1 cellular context compared by ENCODE assay signal in the genomic region with DNA sequence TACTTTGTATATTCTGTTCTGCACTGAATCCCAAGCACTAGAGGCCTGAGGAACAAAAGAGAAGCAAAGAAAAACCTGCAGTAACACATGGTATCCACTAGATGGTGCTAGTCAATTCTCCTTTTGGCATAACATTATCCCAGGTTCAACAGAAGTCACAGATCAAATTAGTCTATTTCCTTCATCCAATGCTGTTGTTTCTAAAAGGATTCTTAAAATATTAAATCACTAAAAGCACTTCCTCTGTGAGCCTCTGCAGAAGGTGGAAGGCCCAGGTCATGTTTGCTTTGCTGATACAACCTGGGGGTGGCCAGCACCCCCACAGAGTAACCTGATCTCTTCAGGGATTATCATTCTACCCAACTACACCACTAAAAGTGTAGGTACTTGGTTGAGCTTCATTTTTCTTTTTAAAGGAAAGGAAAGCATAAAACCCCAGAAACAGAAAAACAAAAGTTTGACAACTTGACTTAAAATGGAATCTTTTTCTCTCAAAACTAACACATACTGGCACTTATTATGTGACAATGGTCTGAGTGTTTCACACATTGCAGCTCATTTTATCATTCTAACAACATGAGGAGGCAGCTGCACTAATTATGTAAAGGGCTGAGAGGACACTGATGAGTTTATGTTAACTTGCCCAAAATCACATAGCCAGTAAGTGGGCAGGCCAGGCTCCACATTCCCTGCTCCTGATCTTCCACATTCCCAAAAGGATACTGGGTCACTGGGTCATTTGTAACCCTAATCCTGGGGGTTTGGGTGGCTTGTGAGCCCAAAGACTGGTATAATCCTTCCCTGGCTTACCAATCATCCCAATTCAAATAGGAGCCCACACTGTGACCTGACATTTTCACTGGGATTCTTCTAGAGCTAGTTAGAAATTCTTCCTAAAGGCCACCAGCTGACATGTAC.
TF ChIP-seq lines count a peak whose summit lies in the region.

No MANE protein-coding gene starts in this region.

TF ChIP-seq in HepG2, 621 proteins besides CTCF, POLR2A, EP300 and RAD21 (continued from another document):
- TF ChIP-seq, protein P1, sequence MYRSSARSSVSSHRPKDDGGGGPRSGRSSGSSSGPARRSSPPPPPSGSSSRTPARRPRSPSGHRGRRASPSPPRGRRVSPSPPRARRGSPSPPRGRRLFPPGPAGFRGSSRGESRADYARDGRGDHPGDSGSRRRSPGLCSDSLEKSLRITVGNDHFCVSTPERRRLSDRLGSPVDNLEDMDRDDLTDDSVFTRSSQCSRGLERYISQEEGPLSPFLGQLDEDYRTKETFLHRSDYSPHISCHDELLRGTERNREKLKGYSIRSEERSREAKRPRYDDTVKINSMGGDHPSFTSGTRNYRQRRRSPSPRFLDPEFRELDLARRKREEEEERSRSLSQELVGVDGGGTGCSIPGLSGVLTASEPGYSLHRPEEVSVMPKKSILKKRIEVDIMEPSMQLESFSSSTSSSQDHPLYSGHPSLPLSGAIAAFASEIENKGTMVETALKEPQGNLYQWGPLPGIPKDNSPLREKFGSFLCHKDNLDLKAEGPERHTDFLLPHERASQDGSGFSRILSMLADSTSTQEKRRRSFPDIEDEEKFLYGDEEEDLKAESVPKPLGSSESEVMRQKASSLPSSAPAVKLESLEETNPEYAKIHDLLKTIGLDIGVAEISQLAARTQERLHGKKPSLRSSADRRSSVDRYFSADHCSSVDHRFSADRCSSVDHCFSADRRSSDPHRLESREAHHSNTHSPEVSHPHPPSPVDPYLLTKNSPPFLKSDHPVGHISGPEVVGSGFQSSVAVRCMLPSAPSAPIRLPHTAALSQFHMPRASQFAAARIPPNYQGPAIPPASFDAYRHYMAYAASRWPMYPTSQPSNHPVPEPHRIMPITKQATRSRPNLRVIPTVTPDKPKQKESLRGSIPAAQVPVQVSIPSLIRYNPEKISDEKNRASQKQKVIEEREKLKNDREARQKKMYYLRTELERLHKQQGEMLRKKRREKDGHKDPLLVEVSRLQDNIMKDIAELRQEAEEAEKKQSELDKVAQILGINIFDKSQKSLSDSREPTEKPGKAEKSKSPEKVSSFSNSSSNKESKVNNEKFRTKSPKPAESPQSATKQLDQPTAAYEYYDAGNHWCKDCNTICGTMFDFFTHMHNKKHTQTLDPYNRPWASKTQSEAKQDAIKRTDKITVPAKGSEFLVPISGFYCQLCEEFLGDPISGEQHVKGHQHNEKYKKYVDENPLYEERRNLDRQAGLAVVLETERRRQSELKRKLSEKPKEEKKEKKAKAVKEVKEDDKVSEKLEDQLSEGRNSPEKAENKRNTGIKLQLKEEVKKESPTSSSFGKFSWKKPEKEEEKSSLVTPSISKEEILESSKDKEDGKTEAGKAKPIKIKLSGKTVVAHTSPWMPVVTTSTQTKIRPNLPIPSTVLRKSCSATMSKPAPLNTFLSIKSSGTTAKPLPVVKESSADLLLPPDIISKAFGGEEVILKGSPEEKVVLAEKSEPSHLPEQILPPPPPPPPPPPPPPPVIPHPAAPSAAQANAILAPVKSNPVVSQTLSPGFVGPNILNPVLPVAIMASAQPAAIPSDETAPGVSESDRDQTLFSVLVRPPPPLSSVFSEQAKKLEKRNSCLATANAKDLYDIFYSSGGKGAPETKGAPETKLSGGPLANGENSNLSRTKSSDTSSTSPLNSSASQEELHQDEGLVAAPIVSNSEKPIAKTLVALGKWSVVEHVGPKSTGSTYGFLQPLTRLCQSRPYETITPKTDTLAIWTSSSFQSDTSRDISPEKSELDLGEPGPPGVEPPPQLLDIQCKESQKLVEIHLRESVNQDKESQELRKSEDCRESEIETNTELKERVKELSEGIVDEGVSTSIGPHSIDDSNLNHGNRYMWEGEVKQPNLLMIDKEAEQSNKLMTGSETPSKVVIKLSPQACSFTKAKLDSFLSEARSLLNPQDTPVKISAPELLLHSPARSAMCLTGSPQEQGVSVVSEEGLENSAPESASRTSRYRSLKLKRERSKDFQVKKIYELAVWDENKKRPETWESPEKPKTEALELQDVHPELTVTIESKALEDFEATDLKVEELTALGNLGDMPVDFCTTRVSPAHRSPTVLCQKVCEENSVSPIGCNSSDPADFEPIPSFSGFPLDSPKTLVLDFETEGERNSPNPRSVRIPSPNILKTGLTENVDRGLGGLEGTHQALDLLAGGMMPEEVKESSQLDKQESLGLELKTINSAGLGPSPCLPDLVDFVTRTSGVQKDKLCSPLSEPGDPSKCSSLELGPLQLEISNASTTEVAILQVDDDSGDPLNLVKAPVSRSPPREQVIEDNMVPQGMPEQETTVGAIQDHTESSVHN (CRISPR knock-in tag; IDR thresholded peaks at IDR 0.05): no peak
- TF ChIP-seq ZNF720 (CRISPR knock-in tag; IDR thresholded peaks at IDR 0.05) (no peak), KAT8 (CRISPR knock-in tag; IDR thresholded peaks at IDR 0.05) (no peak), EHMT2 (IDR thresholded peaks at IDR 0.05; ENCODE audit: borderline replicate concordance, low read depth, low read length) (no peak), ATF6 (CRISPR knock-in tag; conservative IDR thresholded peaks at IDR 0.05) (0 out of 2 replicates have a peak, but pooled peaks have one; percentile 77)
